18 cellular contexts compared by ENCODE assay signal in genomic region chr13:32781906-32782305, GRCh38.
DNase-seq lines count a peak whose midpoint lies in the region; ATAC-seq, FAIRE-seq and TF ChIP-seq lines count a peak whose summit lies in the region.
"Had no signal": no experiment of that assay in that cellular context is flagged by ENCODE, and none has a peak within 500 bp of the region (broad histone marks: within the 10 kb centered on the region; RNA-seq: fewer than 3 reads in every experiment).

No MANE protein-coding gene starts in this region.

- TF ChIP-seq EP300 in A549 (IDR thresholded peaks at IDR 0.05) = no peak

- H3K27me3 ChIP-seq in pancreas = no peaks in the 10 kb centered on the region
- no peaks in the 10 kb centered on the region for H3K27me3 ChIP-seq in effector memory CD4-positive, alpha-beta T cell (replicated peaks; ENCODE audit: control insufficient read depth, insufficient read depth, low read length, poor library complexity, severe bottlenecking)
- H3K27me3 ChIP-seq: BE2C had no signal

- 90% methylated on average over 2 of the region's 2 CpGs for WGBS in A549 (ENCODE audit: missing lambda C conversion rate)
- 97 to 98% methylated on average over 2 of the region's 2 CpGs for WGBS in pancreas, 2 donors

- H3K36me3 ChIP-seq in pancreas = peaks cover 0 to 9% (median 0%) of the 10 kb centered on the region in 3 donors
- peaks cover 3% of the 10 kb centered on the region for H3K36me3 ChIP-seq in effector memory CD4-positive, alpha-beta T cell (ENCODE audit: control insufficient read depth, insufficient read depth, low read length)

- H3K27ac Mint-ChIP-seq in central memory CD8-positive, alpha-beta T cell (ENCODE audit: low read depth) = peak overlapping the region; percentile 18
- H3K27ac Mint-ChIP-seq in stimulated activated naive B cell treated with anti-CD40 and anti-IgM and Interleukin-4, amounts not matched to agents 10 μg/mL and 1 μg/mL and 100 μg/mL, for 72 hours = no peak overlapping the region

- no peak for DNase-seq in A549 (ENCODE audit: low read depth in 1 of 2, low spot score in 1 of 2)
- no peak for DNase-seq in central memory CD8-positive, alpha-beta T cell (ENCODE audit: low spot score in 2 of 2)
- no peak for DNase-seq in pancreas
- no peak for DNase-seq in NCI-H1417 treated with DMSO at 0.1 percent for 48 hours (lab: John Stamatoyannopoulos, UW)
- no peak for DNase-seq in effector memory CD4-positive, alpha-beta T cell
- no peak for DNase-seq in stimulated activated naive B cell treated with anti-CD40 and anti-IgM and Interleukin-4, amounts not matched to agents 10 μg/mL and 1 μg/mL and 100 μg/mL, for 72 hours
- DNase-seq: ACHN; BE2C; C1 segment of cervical spinal cord; CD4-positive, CD25-positive, alpha-beta regulatory T cell; CD8-positive, alpha-beta memory T cell; COR-L47; GF-D8; H9 had no signal

- TF ChIP-seq POLR2A in A549 (IDR thresholded peaks at IDR 0.05; ENCODE audit: low read length) = no peak

- intact Hi-C loops in pancreas (cut with DNase I) = no loop called here

- no peak overlapping the region for H3K4me2 ChIP-seq in A549

- H3K36me3 Mint-ChIP-seq in central memory CD8-positive, alpha-beta T cell (ENCODE audit: insufficient read depth) = peaks cover 6% of the 10 kb centered on the region
- H3K36me3 Mint-ChIP-seq in stimulated activated naive B cell treated with anti-CD40 and anti-IgM and Interleukin-4, amounts not matched to agents 10 μg/mL and 1 μg/mL and 100 μg/mL, for 72 hours = peaks cover 32 to 41% of the 10 kb centered on the region in 2 donors

- H3K9me3 Mint-ChIP-seq in central memory CD8-positive, alpha-beta T cell = no peaks in the 10 kb centered on the region
- H3K9me3 Mint-ChIP-seq in stimulated activated naive B cell treated with anti-CD40 and anti-IgM and Interleukin-4, amounts not matched to agents 10 μg/mL and 1 μg/mL and 100 μg/mL, for 72 hours = peaks cover 2 to 4% of the 10 kb centered on the region in 2 donors
- H3K9me3 Mint-ChIP-seq: CD8-positive, alpha-beta memory T cell had no signal

- H3K4me1 ChIP-seq in A549 (no peaks in the 10 kb centered on the region; the same call in 2 of the 3 replicates), pancreas (no peaks in the 10 kb centered on the region)
- H3K4me1 ChIP-seq in effector memory CD4-positive, alpha-beta T cell (ENCODE audit: control insufficient read depth, insufficient read depth, low read length, poor library complexity, severe bottlenecking) = no peaks in the 10 kb centered on the region
- H3K4me1 ChIP-seq: BE2C had no signal

- no peak for TF ChIP-seq CTCF in A549 (IDR thresholded peaks at IDR 0.05)
- no peak for TF ChIP-seq CTCF in pancreas (IDR thresholded peaks at IDR 0.05)

- CTCF ChIA-PET in A549 (lab: Yijun Ruan, JAX) = no interaction called here

- H3K9me3 ChIP-seq in A549 (no peaks in the 10 kb centered on the region), pancreas (no peaks in the 10 kb centered on the region)
- no peaks in the 10 kb centered on the region for H3K9me3 ChIP-seq in effector memory CD4-positive, alpha-beta T cell (ENCODE audit: control insufficient read depth, low read length)
- H3K9me3 ChIP-seq: BE2C had no signal

- H3K4me3 Mint-ChIP-seq in central memory CD8-positive, alpha-beta T cell = no peak overlapping the region
- no peak overlapping the region for H3K4me3 Mint-ChIP-seq in stimulated activated naive B cell treated with anti-CD40 and anti-IgM and Interleukin-4, amounts not matched to agents 10 μg/mL and 1 μg/mL and 100 μg/mL, for 72 hours
- H3K4me3 Mint-ChIP-seq: CD4-positive, CD25-positive, alpha-beta regulatory T cell; CD8-positive, alpha-beta memory T cell; H9 had no signal

- no peaks in the 10 kb centered on the region for H3K27me3 Mint-ChIP-seq in central memory CD8-positive, alpha-beta T cell
- H3K27me3 Mint-ChIP-seq in stimulated activated naive B cell treated with anti-CD40 and anti-IgM and Interleukin-4, amounts not matched to agents 10 μg/mL and 1 μg/mL and 100 μg/mL, for 72 hours = no peaks in the 10 kb centered on the region
- H3K27me3 Mint-ChIP-seq: CD4-positive, CD25-positive, alpha-beta regulatory T cell; CD8-positive, alpha-beta memory T cell had no signal

- FAIRE-seq in A549 (lab: Jason Lieb, UNC) (no peak), G401.6 (lab: Jason Lieb, UNC) (peak; percentile 17), pancreas (lab: Jason Lieb, UNC) (peak; percentile 49)
- FAIRE-seq: D721Med, H1, HTR-8/SVneo had no signal

- POLR2A ChIA-PET in A549 (lab: Yijun Ruan, JAX) = no interaction called here

- ATAC-seq in A549 = no peak
- no peak for ATAC-seq in central memory CD8-positive, alpha-beta T cell (replicated peaks; ENCODE audit: extremely low read depth, poor library complexity, severe bottlenecking)
- ATAC-seq in pancreas = no peak
- no peak for ATAC-seq in stimulated activated naive B cell treated with anti-CD40 and anti-IgM and Interleukin-4, amounts not matched to agents 10 μg/mL and 1 μg/mL and 100 μg/mL, for 72 hours (replicated peaks)

- peaks cover 18% of the 10 kb centered on the region for H3K4me1 Mint-ChIP-seq in central memory CD8-positive, alpha-beta T cell
- no peaks in the 10 kb centered on the region for H3K4me1 Mint-ChIP-seq in stimulated activated naive B cell treated with anti-CD40 and anti-IgM and Interleukin-4, amounts not matched to agents 10 μg/mL and 1 μg/mL and 100 μg/mL, for 72 hours
- H3K4me1 Mint-ChIP-seq: H9 had no signal

- TF ChIP-seq RAD21 in A549 (conservative IDR thresholded peaks at IDR 0.05 in 1 of 2, IDR thresholded peaks at IDR 0.05 in 1 of 2) = no peak

- no peak overlapping the region for H3K4me3 ChIP-seq in A549
- H3K4me3 ChIP-seq in pancreas = no peak overlapping the region
- no peak overlapping the region for H3K4me3 ChIP-seq in effector memory CD4-positive, alpha-beta T cell (ENCODE audit: insufficient read depth, low read depth, low read length, poor library complexity, severe bottlenecking)

- H3K27ac ChIP-seq in A549 (no peak overlapping the region), pancreas (no peak overlapping the region)
- H3K27ac ChIP-seq in effector memory CD4-positive, alpha-beta T cell (ENCODE audit: insufficient read depth, low read length, poor library complexity, severe bottlenecking) = no peak overlapping the region

TF ChIP-seq in A549, 52 proteins besides CTCF, POLR2A, EP300 and RAD21:
- TF ChIP-seq TP53 (CRISPR knock-in tag; IDR thresholded peaks at IDR 0.05) = no peak
- TF ChIP-seq MAFK (IDR thresholded peaks at IDR 0.05; ENCODE audit: partially characterized antibody) = peak; percentile 33
- TF ChIP-seq ELK1 (IDR thresholded peaks at IDR 0.05; ENCODE audit: low read depth, low read length) = no peak
- no peak for TF ChIP-seq TFCP2L1 (CRISPR knock-in tag; IDR thresholded peaks at IDR 0.05)
TF ChIP-seq in A549: peak in this region for 1.
